27 cellular contexts compared by ENCODE assay signal in genomic region chr10:113470372-113471240, GRCh38.
"Had no signal": no experiment of that assay in that cellular context is flagged by ENCODE, and none has a peak within 500 bp of the region (broad histone marks: within the 10 kb centered on the region; RNA-seq: fewer than 3 reads in every experiment).

No MANE protein-coding gene starts in this region.

- H3K36me3 ChIP-seq: brain microvascular endothelial cell, esophagus squamous epithelium, gastroesophageal sphincter, WERI-Rb-1 had no signal

- H3K27me3 ChIP-seq: brain microvascular endothelial cell, esophagus squamous epithelium, gastroesophageal sphincter had no signal

- H3K4me3 ChIP-seq: esophagus squamous epithelium, gastroesophageal sphincter had no signal

- H3K27ac ChIP-seq: brain microvascular endothelial cell, esophagus squamous epithelium, gastroesophageal sphincter, WERI-Rb-1 had no signal

- DNase-seq: activated B cell treated with CpG ODN at 0.5 μM for 24 hours; activated CD4-positive, alpha-beta T cell treated with anti-CD3 and anti-CD28 coated beads for 48 hours; activated CD4-positive, alpha-beta T cell treated with anti-CD3 and anti-CD28 coated beads, Interleukin-2, amount 50 U/mL, for 1 hour; activated CD4-positive, alpha-beta T cell treated with anti-CD3 and anti-CD28 coated beads, Interleukin-2, amount 50 U/mL, for 48 hours; activated CD8-positive, alpha-beta memory T cell treated with anti-CD3 and anti-CD28 coated beads for 24 hours; activated CD8-positive, alpha-beta T cell treated with anti-CD3 and anti-CD28 coated beads for 36 hours; activated effector memory CD4-positive, alpha-beta T cell treated with Interleukin-2 at 50 U/mL for 16 hours; activated gamma-delta T cell treated with Interleukin-2 at 50 U/mL for 16 hours; activated naive CD4-positive, alpha-beta T cell treated with anti-CD3 and anti-CD28 coated beads, Interleukin-2, amount 50 U/mL, for 16 hours; activated naive CD4-positive, alpha-beta T cell treated with Interleukin-2 at 50 U/mL for 16 hours; activated T-cell treated with anti-CD3 and anti-CD28 coated beads, Interleukin-2, amount 50 U/mL, for 4 hours; amniotic stem cell; anterior cingulate cortex; brain microvascular endothelial cell; caudate nucleus; cortex of kidney; dermis blood vessel endothelial cell; effector CD4-positive, alpha-beta T cell; effector memory CD8-positive, alpha-beta T cell; erythroblast; esophagus squamous epithelium; foreskin melanocyte; T-helper 1 cell; T-helper 17 cell; T1000; WERI-Rb-1 had no signal

- H3K9me3 ChIP-seq: esophagus squamous epithelium, gastroesophageal sphincter had no signal
